Comparison of ENCODE assay signal across 10 cellular contexts in the genomic region with DNA sequence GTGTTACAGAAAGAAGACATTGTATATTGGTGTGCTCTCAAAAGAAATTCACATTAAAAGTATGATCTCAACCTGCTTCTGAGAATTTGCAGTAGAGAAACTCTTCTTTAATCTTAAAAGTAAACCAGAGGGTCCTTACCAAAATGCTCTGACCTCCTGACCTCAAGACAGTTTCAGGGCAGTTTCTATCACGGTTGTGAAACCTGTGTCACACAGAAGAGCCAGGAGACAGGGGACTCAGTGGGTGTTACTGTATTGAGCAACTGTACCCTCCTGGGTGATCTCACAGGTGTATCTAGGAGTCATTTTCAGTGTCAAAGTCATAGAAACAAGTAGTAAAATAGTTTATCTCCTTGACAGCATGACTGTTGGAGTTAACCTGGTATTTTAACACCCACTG.
DNase-seq lines count a peak whose midpoint lies in the region; ATAC-seq and FAIRE-seq lines count a peak whose summit lies in the region.
"Had no signal": no experiment of that assay in that cellular context is flagged by ENCODE, and none has a peak within 500 bp of the region (broad histone marks: within the 10 kb centered on the region; RNA-seq: fewer than 3 reads in every experiment).

No MANE protein-coding gene starts in this region.

- intact Hi-C loops in activated T-helper 2 cell treated with anti-CD3 and anti-CD28 coated beads, Interferon-gamma antibody, Interleukin-2, Interleukin-4, amounts not matched to agents 10 μg/mL and 5 μg/mL and 100 μg/mL, durations not matched to agents 14 hours and 24 hours and 36 hours (cut with micrococcal nuclease) = no loop called here

- no peak overlapping the region for H3K27ac Mint-ChIP-seq in activated T-helper 2 cell treated with anti-CD3 and anti-CD28 coated beads, Interferon-gamma antibody, Interleukin-2, Interleukin-4, amounts not matched to agents 10 μg/mL and 5 μg/mL and 100 μg/mL, durations not matched to agents 14 hours and 24 hours and 36 hours

- no peaks in the 10 kb centered on the region for H3K36me3 Mint-ChIP-seq in activated T-helper 2 cell treated with anti-CD3 and anti-CD28 coated beads, Interferon-gamma antibody, Interleukin-2, Interleukin-4, amounts not matched to agents 10 μg/mL and 5 μg/mL and 100 μg/mL, durations not matched to agents 14 hours and 24 hours and 36 hours (ENCODE audit: low read depth)

- no peak overlapping the region for H3K4me3 Mint-ChIP-seq in activated T-helper 2 cell treated with anti-CD3 and anti-CD28 coated beads, Interferon-gamma antibody, Interleukin-2, Interleukin-4, amounts not matched to agents 10 μg/mL and 5 μg/mL and 100 μg/mL, durations not matched to agents 14 hours and 24 hours and 36 hours (ENCODE audit: low read depth)

- H3K4me1 Mint-ChIP-seq in activated T-helper 2 cell treated with anti-CD3 and anti-CD28 coated beads, Interferon-gamma antibody, Interleukin-2, Interleukin-4, amounts not matched to agents 10 μg/mL and 5 μg/mL and 100 μg/mL, durations not matched to agents 14 hours and 24 hours and 36 hours (ENCODE audit: low read depth) = no peaks in the 10 kb centered on the region

- H3K27me3 Mint-ChIP-seq in activated T-helper 2 cell treated with anti-CD3 and anti-CD28 coated beads, Interferon-gamma antibody, Interleukin-2, Interleukin-4, amounts not matched to agents 10 μg/mL and 5 μg/mL and 100 μg/mL, durations not matched to agents 14 hours and 24 hours and 36 hours (ENCODE audit: low read depth) = peaks cover 2% of the 10 kb centered on the region

- DNase-seq in mesenteric fat pad (ENCODE audit: low spot score) (no peak), cerebellum (ENCODE audit: low spot score) (no peak), RCC 7860 (ENCODE audit: low spot score) (no peak)
- DNase-seq in activated T-helper 2 cell treated with anti-CD3 and anti-CD28 coated beads, Interferon-gamma antibody, Interleukin-2, Interleukin-4, amounts not matched to agents 10 μg/mL and 5 μg/mL and 100 μg/mL, durations not matched to agents 14 hours and 24 hours and 36 hours (ENCODE audit: low spot score) = no peak
- DNase-seq: activated CD4-positive, alpha-beta T cell treated with anti-CD3 and anti-CD28 coated beads, Interleukin-2, amount 50 U/mL, for 4 hours; T-helper 1 cell had no signal

- no peak for FAIRE-seq in RCC 7860 (lab: Jason Lieb, UNC)

- peak; percentile 74 for ATAC-seq in GM18517 (IDR thresholded peaks at IDR 0.05; ENCODE audit: unreplicated experiment)
- peak; percentile 98 for ATAC-seq in GM19455 (IDR thresholded peaks at IDR 0.05; ENCODE audit: unreplicated experiment)
- ATAC-seq in HG02884 (IDR thresholded peaks at IDR 0.05; ENCODE audit: unreplicated experiment) = peak; percentile 91
- peak; percentile 56 for ATAC-seq in HG03571 (IDR thresholded peaks at IDR 0.05; ENCODE audit: unreplicated experiment)

- no peaks in the 10 kb centered on the region for H3K9me3 Mint-ChIP-seq in activated T-helper 2 cell treated with anti-CD3 and anti-CD28 coated beads, Interferon-gamma antibody, Interleukin-2, Interleukin-4, amounts not matched to agents 10 μg/mL and 5 μg/mL and 100 μg/mL, durations not matched to agents 14 hours and 24 hours and 36 hours
